9 cellular contexts compared by ENCODE assay signal in the genomic region with DNA sequence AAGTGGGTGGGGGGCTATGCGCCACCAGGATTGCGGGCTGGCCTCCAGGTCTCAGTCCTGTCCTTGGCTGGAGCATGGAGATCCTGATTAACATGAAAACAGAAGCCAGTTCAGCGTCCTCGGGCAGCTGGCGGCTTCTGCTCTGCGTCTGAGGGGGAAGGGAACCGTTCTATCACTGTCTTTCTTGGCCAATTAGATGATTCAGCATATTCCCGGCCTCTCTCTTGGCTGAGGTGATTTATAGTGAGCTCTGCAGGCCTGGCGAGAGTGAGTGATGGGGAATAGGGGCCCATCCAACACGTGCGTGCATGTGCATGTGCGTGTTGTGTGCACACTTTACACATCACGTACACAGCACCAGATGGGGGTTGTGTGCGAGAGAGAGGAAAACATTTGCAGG.
A peak's percentile ranks its signal among the peaks of the same experiment; 100 is the strongest.
DNase-seq lines count a peak whose midpoint lies in the region; TF ChIP-seq lines count a peak whose summit lies in the region.
"Had no signal": no experiment of that assay in that cellular context is flagged by ENCODE, and none has a peak within 500 bp of the region (broad histone marks: within the 10 kb centered on the region; RNA-seq: fewer than 3 reads in every experiment).

No MANE protein-coding gene starts in this region.

- H3K36me3 ChIP-seq in osteoblast (ENCODE audit: insufficient read depth, low read length), result no peaks in the 10 kb centered on the region

- no peaks in the 10 kb centered on the region for H3K4me1 ChIP-seq in osteoblast (ENCODE audit: insufficient read depth, low read length)

- DNase-seq in EL (peak; percentile 0), NCI-H82 treated with DMSO at 0.1 percent for 48 hours (lab: John Stamatoyannopoulos, UW; ENCODE audit: unreplicated experiment) (peak; percentile 88), fibroblast of the aortic adventitia (ENCODE audit: low read depth) (peak; percentile 52), osteoblast (ENCODE audit: insufficient read length, low spot score, missing footprints) (no peak), DMS79 (lab: John Stamatoyannopoulos, UW) (no peak), epidermal melanocyte (ENCODE audit: insufficient read length, low spot score) (no peak), Kasumi-1 (lab: John Stamatoyannopoulos, UW) (no peak)
- DNase-seq in activated naive CD4-positive, alpha-beta T cell (lab: John Stamatoyannopoulos, UW), result no peak
- DNase-seq: activated gamma-delta T cell had no signal

- no peak overlapping the region for H3K27ac ChIP-seq in osteoblast (ENCODE audit: low read depth, low read length)

- peaks cover 2% of the 10 kb centered on the region for H4K20me1 ChIP-seq in osteoblast (ENCODE audit: insufficient read depth, low read length)

- H3K9me3 ChIP-seq in osteoblast (ENCODE audit: low read depth, low read length), result no peaks in the 10 kb centered on the region

- TF ChIP-seq CTCF in fibroblast of the aortic adventitia (IDR thresholded peaks at IDR 0.05; ENCODE audit: insufficient read depth, low read length), result no peak
- TF ChIP-seq CTCF in osteoblast (IDR thresholded peaks at IDR 0.05; ENCODE audit: extremely low read depth, low read depth, low read length), result no peak

- H3K79me2 ChIP-seq in osteoblast (ENCODE audit: insufficient read depth, low read length), result no peaks in the 10 kb centered on the region

- H3K4me3 ChIP-seq in fibroblast of the aortic adventitia (ENCODE audit: low read depth, low read length) (no peak overlapping the region), osteoblast (ENCODE audit: insufficient read depth, low read length) (no peak overlapping the region)

- peaks cover 38% of the 10 kb centered on the region for H3K27me3 ChIP-seq in osteoblast (ENCODE audit: insufficient read depth, low read length)

- H2AFZ ChIP-seq in osteoblast (ENCODE audit: low read length), result no peak overlapping the region

- peak overlapping the region; percentile 45 for H3K4me2 ChIP-seq in osteoblast (ENCODE audit: insufficient read depth, low read length)

Comparison
In these comparisons a context has a peak if more than half of its experiments do, and no peak if none do; other contexts are left out.
1. DNase-seq: peak in EL (single experiment), NCI-H82 treated with DMSO at 0.1 percent for 48 hours (single experiment) and fibroblast of the aortic adventitia (single experiment); none in osteoblast (single experiment), DMS79 (single experiment), epidermal melanocyte (single experiment), Kasumi-1 (0 of 2) and activated naive CD4-positive, alpha-beta T cell (0 of 4).